Comparison of ENCODE assay signal across 1 cellular context in the genomic region with DNA sequence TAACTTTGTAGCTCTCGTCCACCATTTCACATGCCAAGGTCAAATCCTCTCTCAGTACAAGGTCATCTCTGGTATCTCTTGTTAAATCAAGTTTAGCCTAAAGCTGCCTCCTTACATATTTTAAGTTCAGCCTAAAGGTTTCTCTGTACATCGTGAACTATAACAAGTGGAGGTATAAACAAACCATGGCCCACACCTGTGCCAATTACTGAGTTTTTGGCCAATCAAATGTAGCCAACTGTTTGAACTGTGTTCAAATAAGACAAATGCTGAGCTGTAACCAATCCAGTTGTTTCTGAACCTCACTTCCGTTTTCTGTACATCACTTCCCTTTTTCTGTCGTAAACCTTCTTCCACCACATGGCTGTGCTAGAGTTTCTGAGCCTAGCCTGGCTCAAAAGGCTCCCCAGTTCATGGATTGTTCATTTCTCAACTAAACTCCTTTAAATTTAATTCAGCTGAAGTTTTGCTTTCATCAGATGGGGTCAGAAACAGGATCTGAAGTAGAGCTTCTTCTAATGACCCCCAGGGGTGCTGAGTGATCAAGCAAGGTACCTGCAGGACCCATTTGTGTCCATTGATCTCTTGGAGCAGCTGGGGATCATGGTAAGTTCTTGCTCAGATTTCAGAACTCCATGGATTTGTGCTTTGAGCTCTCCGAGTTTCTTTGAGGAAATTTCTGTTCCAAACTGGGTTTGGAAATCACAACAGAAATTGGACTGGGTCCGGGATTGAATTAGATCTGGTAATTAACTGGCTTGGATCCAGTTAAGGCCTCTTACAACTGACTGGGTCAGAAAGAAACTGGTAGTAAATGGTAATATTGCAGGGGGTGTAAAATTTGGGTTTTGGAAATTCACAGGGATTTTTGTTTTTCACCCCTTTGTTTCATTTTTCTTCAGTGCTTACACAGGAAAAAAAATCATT.
TF ChIP-seq lines count a peak whose summit lies in the region.

No MANE protein-coding gene starts in this region.

TF ChIP-seq in K562, 482 proteins besides CTCF, POLR2A, EP300 and RAD21 (continued from another document and continues in another):
- TF ChIP-seq, protein P1, sequence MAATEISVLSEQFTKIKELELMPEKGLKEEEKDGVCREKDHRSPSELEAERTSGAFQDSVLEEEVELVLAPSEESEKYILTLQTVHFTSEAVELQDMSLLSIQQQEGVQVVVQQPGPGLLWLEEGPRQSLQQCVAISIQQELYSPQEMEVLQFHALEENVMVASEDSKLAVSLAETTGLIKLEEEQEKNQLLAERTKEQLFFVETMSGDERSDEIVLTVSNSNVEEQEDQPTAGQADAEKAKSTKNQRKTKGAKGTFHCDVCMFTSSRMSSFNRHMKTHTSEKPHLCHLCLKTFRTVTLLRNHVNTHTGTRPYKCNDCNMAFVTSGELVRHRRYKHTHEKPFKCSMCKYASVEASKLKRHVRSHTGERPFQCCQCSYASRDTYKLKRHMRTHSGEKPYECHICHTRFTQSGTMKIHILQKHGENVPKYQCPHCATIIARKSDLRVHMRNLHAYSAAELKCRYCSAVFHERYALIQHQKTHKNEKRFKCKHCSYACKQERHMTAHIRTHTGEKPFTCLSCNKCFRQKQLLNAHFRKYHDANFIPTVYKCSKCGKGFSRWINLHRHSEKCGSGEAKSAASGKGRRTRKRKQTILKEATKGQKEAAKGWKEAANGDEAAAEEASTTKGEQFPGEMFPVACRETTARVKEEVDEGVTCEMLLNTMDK (IDR thresholded peaks at IDR 0.05; ENCODE audit: borderline replicate concordance, insufficient read depth, low read depth, low read length, poor library complexity, severe bottlenecking) = peak; percentile 63
- TF ChIP-seq CBX8 (IDR thresholded peaks at IDR 0.05; ENCODE audit: borderline replicate concordance, extremely low read depth, low read depth, low read length, poor library complexity, severe bottlenecking) = no peak
- TF ChIP-seq POLR2AphosphoS2 (IDR thresholded peaks at IDR 0.05; ENCODE audit: low read length) = peak; percentile 73; the same call in 1 of the 2 replicates
- peak; percentile 100 for TF ChIP-seq SPI1 (IDR thresholded peaks at IDR 0.05; ENCODE audit: borderline replicate concordance, low read depth, low read length)
- TF ChIP-seq MAFF (IDR thresholded peaks at IDR 0.05; ENCODE audit: low read length) = peak; percentile 20; the same call in 1 of the 2 replicates
- TF ChIP-seq USF1 (CRISPR knock-in tag; IDR thresholded peaks at IDR 0.05) = no peak
- TF ChIP-seq KLF16 (IDR thresholded peaks at IDR 0.05) = no peak
- no peak for TF ChIP-seq NONO (IDR thresholded peaks at IDR 0.05; ENCODE audit: low read depth in 2 of 2, low read length in 1 of 2)
- TF ChIP-seq ZNF24 (IDR thresholded peaks at IDR 0.05) = no peak
- peak; percentile 69 to 75 for TF ChIP-seq FOXK2 (conservative IDR thresholded peaks at IDR 0.05 in 1 of 2, IDR thresholded peaks at IDR 0.05 in 1 of 2; ENCODE audit: low read depth in 2 of 2)
- TF ChIP-seq STAT5A (IDR thresholded peaks at IDR 0.05; ENCODE audit: borderline replicate concordance, low read length) = no peak
- peak in 1 of 2 experiments; percentile 59; a peak in 1 of 4 replicates for TF ChIP-seq ZNF639 (CRISPR knock-in tag; conservative IDR thresholded peaks at IDR 0.05 in 1 of 2, IDR thresholded peaks at IDR 0.05 in 1 of 2)
- TF ChIP-seq SRSF1 (IDR thresholded peaks at IDR 0.05; ENCODE audit: low read depth, low read length) = no peak
- TF ChIP-seq HDGF (IDR thresholded peaks at IDR 0.05) = no peak
- TF ChIP-seq MYBL2 (IDR thresholded peaks at IDR 0.05; ENCODE audit: low read depth) = peak; percentile 97
- no peak; the same call in 1 of the 2 replicates for TF ChIP-seq MYBL2 (CRISPR knock-in tag; IDR thresholded peaks at IDR 0.05; ENCODE audit: borderline replicate concordance)
- peak; percentile 85 for TF ChIP-seq ZNF644 (tag; IDR thresholded peaks at IDR 0.05; ENCODE audit: low read depth)
- TF ChIP-seq PTTG1 (tag; IDR thresholded peaks at IDR 0.05; ENCODE audit: low read depth) = peak; percentile 68; the same call in 1 of the 2 replicates
- TF ChIP-seq, protein P2, sequence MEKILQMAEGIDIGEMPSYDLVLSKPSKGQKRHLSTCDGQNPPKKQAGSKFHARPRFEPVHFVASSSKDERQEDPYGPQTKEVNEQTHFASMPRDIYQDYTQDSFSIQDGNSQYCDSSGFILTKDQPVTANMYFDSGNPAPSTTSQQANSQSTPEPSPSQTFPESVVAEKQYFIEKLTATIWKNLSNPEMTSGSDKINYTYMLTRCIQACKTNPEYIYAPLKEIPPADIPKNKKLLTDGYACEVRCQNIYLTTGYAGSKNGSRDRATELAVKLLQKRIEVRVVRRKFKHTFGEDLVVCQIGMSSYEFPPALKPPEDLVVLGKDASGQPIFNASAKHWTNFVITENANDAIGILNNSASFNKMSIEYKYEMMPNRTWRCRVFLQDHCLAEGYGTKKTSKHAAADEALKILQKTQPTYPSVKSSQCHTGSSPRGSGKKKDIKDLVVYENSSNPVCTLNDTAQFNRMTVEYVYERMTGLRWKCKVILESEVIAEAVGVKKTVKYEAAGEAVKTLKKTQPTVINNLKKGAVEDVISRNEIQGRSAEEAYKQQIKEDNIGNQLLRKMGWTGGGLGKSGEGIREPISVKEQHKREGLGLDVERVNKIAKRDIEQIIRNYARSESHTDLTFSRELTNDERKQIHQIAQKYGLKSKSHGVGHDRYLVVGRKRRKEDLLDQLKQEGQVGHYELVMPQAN (IDR thresholded peaks at IDR 0.05; ENCODE audit: borderline replicate concordance) = peak; percentile 73; the same call in 1 of the 2 replicates
- TF ChIP-seq ZBTB33 (CRISPR knock-in tag; IDR thresholded peaks at IDR 0.05) = no peak
- TF ChIP-seq POLR2G (IDR thresholded peaks at IDR 0.05; ENCODE audit: low read depth, low read length) = no peak
- TF ChIP-seq E2F4 (CRISPR knock-in tag; IDR thresholded peaks at IDR 0.05; ENCODE audit: low read depth) = no peak
- TF ChIP-seq HCFC1 (IDR thresholded peaks at IDR 0.05; ENCODE audit: low read depth, low read length) = peak; percentile 32; the same call in 1 of the 2 replicates
- TF ChIP-seq NFIC (IDR thresholded peaks at IDR 0.05) = peak; percentile 67; the same call in 1 of the 2 replicates
- TF ChIP-seq ZBTB7A (IDR thresholded peaks at IDR 0.05; ENCODE audit: borderline replicate concordance, control insufficient read depth, low read depth, low read length) = no peak
- TF ChIP-seq, protein P3, sequence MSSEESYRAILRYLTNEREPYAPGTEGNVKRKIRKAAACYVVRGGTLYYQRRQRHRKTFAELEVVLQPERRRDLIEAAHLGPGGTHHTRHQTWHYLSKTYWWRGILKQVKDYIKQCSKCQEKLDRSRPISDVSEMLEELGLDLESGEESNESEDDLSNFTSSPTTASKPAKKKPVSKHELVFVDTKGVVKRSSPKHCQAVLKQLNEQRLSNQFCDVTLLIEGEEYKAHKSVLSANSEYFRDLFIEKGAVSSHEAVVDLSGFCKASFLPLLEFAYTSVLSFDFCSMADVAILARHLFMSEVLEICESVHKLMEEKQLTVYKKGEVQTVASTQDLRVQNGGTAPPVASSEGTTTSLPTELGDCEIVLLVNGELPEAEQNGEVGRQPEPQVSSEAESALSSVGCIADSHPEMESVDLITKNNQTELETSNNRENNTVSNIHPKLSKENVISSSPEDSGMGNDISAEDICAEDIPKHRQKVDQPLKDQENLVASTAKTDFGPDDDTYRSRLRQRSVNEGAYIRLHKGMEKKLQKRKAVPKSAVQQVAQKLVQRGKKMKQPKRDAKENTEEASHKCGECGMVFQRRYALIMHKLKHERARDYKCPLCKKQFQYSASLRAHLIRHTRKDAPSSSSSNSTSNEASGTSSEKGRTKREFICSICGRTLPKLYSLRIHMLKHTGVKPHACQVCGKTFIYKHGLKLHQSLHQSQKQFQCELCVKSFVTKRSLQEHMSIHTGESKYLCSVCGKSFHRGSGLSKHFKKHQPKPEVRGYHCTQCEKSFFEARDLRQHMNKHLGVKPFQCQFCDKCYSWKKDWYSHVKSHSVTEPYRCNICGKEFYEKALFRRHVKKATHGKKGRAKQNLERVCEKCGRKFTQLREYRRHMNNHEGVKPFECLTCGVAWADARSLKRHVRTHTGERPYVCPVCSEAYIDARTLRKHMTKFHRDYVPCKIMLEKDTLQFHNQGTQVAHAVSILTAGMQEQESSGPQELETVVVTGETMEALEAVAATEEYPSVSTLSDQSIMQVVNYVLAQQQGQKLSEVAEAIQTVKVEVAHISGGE (CRISPR knock-in tag; IDR thresholded peaks at IDR 0.05) = peak in 1 of 3 experiments; percentile 72; a peak in 2 of 6 replicates
- TF ChIP-seq ZNF165 (CRISPR knock-in tag; IDR thresholded peaks at IDR 0.05; ENCODE audit: borderline replicate concordance) = no peak
- no peak for TF ChIP-seq MEF2A (IDR thresholded peaks at IDR 0.05; ENCODE audit: control insufficient read depth, low read depth, low read length)
- peak; percentile 82 for TF ChIP-seq L3MBTL2 (IDR thresholded peaks at IDR 0.05)
- TF ChIP-seq TOE1 (IDR thresholded peaks at IDR 0.05; ENCODE audit: borderline replicate concordance) = peak; percentile 63; the same call in 1 of the 2 replicates
- TF ChIP-seq TOE1 (CRISPR knock-in tag; IDR thresholded peaks at IDR 0.05; ENCODE audit: borderline replicate concordance, low read depth) = no peak
- peak; percentile 92 for TF ChIP-seq PKNOX1 (IDR thresholded peaks at IDR 0.05)
- TF ChIP-seq TARDBP (IDR thresholded peaks at IDR 0.05) = no peak
- no peak for TF ChIP-seq MCM3 (IDR thresholded peaks at IDR 0.05)
- TF ChIP-seq HMG20B (CRISPR knock-in tag; IDR thresholded peaks at IDR 0.05) = no peak
- TF ChIP-seq OTX1 (CRISPR knock-in tag; IDR thresholded peaks at IDR 0.05) = no peak
- TF ChIP-seq ZNF584 (CRISPR knock-in tag; IDR thresholded peaks at IDR 0.05; ENCODE audit: low read depth) = peak; percentile 88
- no peak for TF ChIP-seq ZC3H11A (IDR thresholded peaks at IDR 0.05; ENCODE audit: low read depth, low read length)
- TF ChIP-seq ETV1 (tag; conservative IDR thresholded peaks at IDR 0.05; ENCODE audit: low read depth) = peak; percentile 62
- no peak for TF ChIP-seq ZFPM2 (CRISPR knock-in tag; IDR thresholded peaks at IDR 0.05)
- TF ChIP-seq NELFE (IDR thresholded peaks at IDR 0.05; ENCODE audit: insufficient read depth, insufficient read length) = no peak
- TF ChIP-seq THRB (CRISPR knock-in tag; conservative IDR thresholded peaks at IDR 0.05) = no peak
